9 cellular contexts compared by ENCODE assay signal in the genomic region with DNA sequence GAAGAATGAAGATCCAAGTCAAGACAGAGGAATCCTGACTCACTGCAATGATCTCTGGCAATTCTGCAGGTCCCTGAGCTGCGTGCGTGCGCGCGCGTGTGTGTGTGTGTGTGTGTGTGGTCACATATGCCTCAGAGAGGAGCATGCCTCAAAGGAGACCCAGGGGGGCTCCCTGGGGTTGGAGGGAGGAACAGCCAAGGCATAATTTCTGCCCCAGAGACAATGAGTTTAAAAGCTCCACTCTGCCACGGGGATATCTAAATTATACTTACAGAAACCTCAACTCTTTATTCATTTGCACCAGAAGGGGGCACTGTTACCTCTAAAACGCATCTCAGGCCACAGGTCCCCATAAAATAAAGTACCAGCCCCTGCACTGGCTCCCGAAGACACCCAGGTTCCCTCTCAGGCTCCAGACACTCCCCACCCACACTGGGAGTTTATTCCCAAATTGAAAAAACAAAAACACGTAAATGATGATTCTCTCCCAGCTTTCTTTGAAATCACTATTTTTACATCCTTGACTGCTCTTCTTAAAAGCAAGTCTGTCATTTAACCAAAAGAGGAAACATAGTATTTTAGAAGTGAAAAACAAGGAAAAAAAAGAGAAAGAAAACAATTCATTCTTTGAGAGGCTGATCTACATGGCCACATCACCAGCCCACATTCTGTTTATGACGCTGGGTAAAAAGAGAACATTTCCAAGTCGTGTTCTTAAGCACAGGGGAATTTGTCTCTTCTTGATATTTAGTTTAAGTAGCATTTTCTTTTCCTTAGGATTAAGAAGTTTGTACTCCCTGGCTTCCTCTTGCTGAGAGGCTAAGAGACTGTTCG.
A peak's percentile ranks its signal among the peaks of the same experiment; 100 is the strongest.
DNase-seq lines count a peak whose midpoint lies in the region; ATAC-seq, FAIRE-seq and TF ChIP-seq lines count a peak whose summit lies in the region.
"Had no signal": no experiment of that assay in that cellular context is flagged by ENCODE, and none has a peak within 500 bp of the region (broad histone marks: within the 10 kb centered on the region; RNA-seq: fewer than 3 reads in every experiment).

No MANE protein-coding gene starts in this region.

- no peaks in the 10 kb centered on the region for H3K36me3 ChIP-seq in brain microvascular endothelial cell (replicated peaks)

- no peaks in the 10 kb centered on the region for H3K36me3 Mint-ChIP-seq in stimulated activated memory B cell treated with anti-CD40 and anti-IgM and Interleukin-4, amounts not matched to agents 10 μg/mL and 1 μg/mL and 100 μg/mL, for 72 hours

- H3K27ac Mint-ChIP-seq in stimulated activated memory B cell treated with anti-CD40 and anti-IgM and Interleukin-4, amounts not matched to agents 10 μg/mL and 1 μg/mL and 100 μg/mL, for 72 hours, result peak overlapping the region; percentile 69

- H3K4me3 Mint-ChIP-seq in stimulated activated memory B cell treated with anti-CD40 and anti-IgM and Interleukin-4, amounts not matched to agents 10 μg/mL and 1 μg/mL and 100 μg/mL, for 72 hours, result peak overlapping the region; percentile 66

- in situ Hi-C loops in ACHN (cut with HindIII; ENCODE audit: low pct_ligation_motif_present, low pct_unique_long_range_greater_than_20kb, low sequenced_read_pairs) (no loop called here), brain microvascular endothelial cell (cut with HindIII; ENCODE audit: low pct_ligation_motif_present, low sequenced_read_pairs) (no loop called here)

- no peak overlapping the region for H3K4me3 ChIP-seq in brain microvascular endothelial cell (ENCODE audit: low read depth, low read length)

- TF ChIP-seq CTCF in brain microvascular endothelial cell (IDR thresholded peaks at IDR 0.05; ENCODE audit: low read depth, low read length, missing control alignments), result peak; percentile 68

- DNase-seq in ACHN (peak; percentile 58), GM04504 (ENCODE audit: low read depth) (peak; percentile 38), NCI-H2029 (lab: John Stamatoyannopoulos, UW) (peak; percentile 20), brain microvascular endothelial cell (peak; percentile 54), NCI-H524 treated with DMSO at 0.1 percent for 48 hours (lab: John Stamatoyannopoulos, UW) (no peak)
- DNase-seq in activated effector memory CD4-positive, alpha-beta T cell treated with Interleukin-2 at 50 U/mL for 16 hours, result no peak

- peak; percentile 73 for FAIRE-seq in islet of Langerhans (lab: Jason Lieb, UNC)
- FAIRE-seq: frontal cortex had no signal

- H3K9me3 Mint-ChIP-seq in stimulated activated memory B cell treated with anti-CD40 and anti-IgM and Interleukin-4, amounts not matched to agents 10 μg/mL and 1 μg/mL and 100 μg/mL, for 72 hours, result peaks cover 4% of the 10 kb centered on the region

- no peaks in the 10 kb centered on the region for H3K27me3 ChIP-seq in brain microvascular endothelial cell (replicated peaks)

- no peak overlapping the region for H3K27ac ChIP-seq in brain microvascular endothelial cell

- peak; percentile 75 for ATAC-seq in stimulated activated memory B cell treated with anti-CD40 and anti-IgM and Interleukin-4, amounts not matched to agents 10 μg/mL and 1 μg/mL and 100 μg/mL, for 72 hours

- no peaks in the 10 kb centered on the region for H3K27me3 Mint-ChIP-seq in stimulated activated memory B cell treated with anti-CD40 and anti-IgM and Interleukin-4, amounts not matched to agents 10 μg/mL and 1 μg/mL and 100 μg/mL, for 72 hours

- H3K4me1 Mint-ChIP-seq in stimulated activated memory B cell treated with anti-CD40 and anti-IgM and Interleukin-4, amounts not matched to agents 10 μg/mL and 1 μg/mL and 100 μg/mL, for 72 hours, result peaks cover 52% of the 10 kb centered on the region

Comparison
In these comparisons a context has a peak if more than half of its experiments do, and no peak if none do; other contexts are left out.
1. DNase-seq: peak in ACHN (single experiment), GM04504 (single experiment), NCI-H2029 (single experiment) and brain microvascular endothelial cell (single experiment); none in activated effector memory CD4-positive, alpha-beta T cell treated with Interleukin-2 at 50 U/mL for 16 hours (single experiment) and NCI-H524 treated with DMSO at 0.1 percent for 48 hours (single experiment).